In the genomic region with DNA sequence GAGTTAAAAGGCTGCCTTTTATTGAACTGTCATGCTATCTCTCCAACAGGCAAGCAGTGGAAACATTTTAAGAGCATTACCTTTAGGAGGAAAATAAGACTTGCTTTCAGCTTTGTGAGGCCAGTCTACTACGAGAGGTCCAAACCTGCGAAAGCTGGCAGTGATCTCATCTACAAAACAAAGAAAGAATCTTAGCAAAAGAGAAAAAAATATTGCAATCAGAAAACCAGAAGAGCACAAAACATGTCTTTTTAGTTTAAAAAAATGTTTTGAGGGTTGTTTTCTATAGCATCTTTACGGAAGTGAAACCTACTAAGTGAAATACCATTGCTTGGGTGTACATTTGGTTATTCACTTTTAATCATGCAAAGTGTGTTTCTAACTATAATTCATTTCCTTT, we compare ENCODE assay signal across 12 cellular contexts.
A peak's percentile ranks its signal among the peaks of the same experiment; 100 is the strongest.
DNase-seq lines count a peak whose midpoint lies in the region; ATAC-seq, FAIRE-seq and TF ChIP-seq lines count a peak whose summit lies in the region.
"Had no signal": no experiment of that assay in that cellular context is flagged by ENCODE, and none has a peak within 500 bp of the region (broad histone marks: within the 10 kb centered on the region; RNA-seq: fewer than 3 reads in every experiment).

No MANE protein-coding gene starts in this region.

- no peak overlapping the region for H2BK120ac ChIP-seq in mesenchymal stem cell (ENCODE audit: low read depth, low read length)

- no peak overlapping the region for H2AK5ac ChIP-seq in mesenchymal stem cell (ENCODE audit: low read length, severe bottlenecking)

- no peak overlapping the region for H3K9ac ChIP-seq in mesenchymal stem cell (ENCODE audit: low read length)

- H3K4me1 ChIP-seq in right lobe of liver (no peaks in the 10 kb centered on the region), mesenchymal stem cell (ENCODE audit: control insufficient read depth, insufficient read depth, low read depth, low read length) (no peaks in the 10 kb centered on the region)

- no peak for DNase-seq in GM12891 (ENCODE audit: insufficient read length, low spot score)
- DNase-seq in RPMI8226: peak; percentile 30
- no peak for DNase-seq in right lobe of liver
- no peak for DNase-seq in mesenchymal stem cell
- DNase-seq in NCI-H187 (lab: John Stamatoyannopoulos, UW): no peak
- no peak for DNase-seq in stimulated activated naive CD8-positive, alpha-beta T cell treated with anti-CD3 and anti-CD28 coated beads, Interleukin-15, Interleukin-2, amounts not matched to agents 100 U/mL and 50 U/mL, for 24 hours
- DNase-seq: activated CD8-positive, alpha-beta T cell treated with anti-CD3 and anti-CD28 coated beads for 36 hours; C1 segment of cervical spinal cord; gastrocnemius medialis had no signal

- peak; percentile 58 for ATAC-seq in GM21360 (IDR thresholded peaks at IDR 0.05; ENCODE audit: unreplicated experiment)
- ATAC-seq in HG03097 (IDR thresholded peaks at IDR 0.05; ENCODE audit: low FRiP score, unreplicated experiment): peak; percentile 67
- ATAC-seq in right lobe of liver: no peak
- ATAC-seq in stimulated activated naive CD8-positive, alpha-beta T cell treated with anti-CD3 and anti-CD28 coated beads, Interleukin-15, Interleukin-2, amounts not matched to agents 100 U/mL and 50 U/mL, for 24 hours: no peak
- ATAC-seq: activated CD8-positive, alpha-beta T cell treated with anti-CD3 and anti-CD28 coated beads for 36 hours; gastrocnemius medialis had no signal

- no peak overlapping the region for H2AFZ ChIP-seq in mesenchymal stem cell (ENCODE audit: low read depth, low read length)

- no peak overlapping the region for H2BK12ac ChIP-seq in mesenchymal stem cell (ENCODE audit: low read length in 2 of 2)

- H2BK15ac ChIP-seq in mesenchymal stem cell (ENCODE audit: low read depth, poor library complexity, severe bottlenecking): no peak overlapping the region

- H3K14ac ChIP-seq in mesenchymal stem cell (ENCODE audit: low read length in 2 of 2): no peak overlapping the region

- H3K4ac ChIP-seq in mesenchymal stem cell (ENCODE audit: low read depth in 1 of 2, low read length in 2 of 2): no peak overlapping the region

- TF ChIP-seq POLR2A in GM12891 (IDR thresholded peaks at IDR 0.05; ENCODE audit: low read depth, low read length) (no peak), right lobe of liver (IDR thresholded peaks at IDR 0.05) (no peak)

- 75% methylated on average over 3 of the region's 3 CpGs for WGBS in right lobe of liver (ENCODE audit: insufficient coverage, low coverage, low lambda C conversion rate, missing lambda C conversion rate)
- WGBS in mesenchymal stem cell: 86% methylated on average over 1 of the region's 3 CpGs

- H3K36me3 ChIP-seq in right lobe of liver (no peaks in the 10 kb centered on the region), mesenchymal stem cell (ENCODE audit: control insufficient read depth in 1 of 2, insufficient read depth in 2 of 2, low read depth in 1 of 2, low read length in 2 of 2) (no peaks in the 10 kb centered on the region)
- H3K36me3 ChIP-seq: gastrocnemius medialis had no signal

- H3K79me1 ChIP-seq in mesenchymal stem cell (replicated peaks; ENCODE audit: low read length, poor library complexity, severe bottlenecking): no peaks in the 10 kb centered on the region

- intact Hi-C loops in right lobe of liver (cut with DNase I): no loop called here

- H3K27me3 ChIP-seq in right lobe of liver: no peaks in the 10 kb centered on the region
- no peaks in the 10 kb centered on the region for H3K27me3 ChIP-seq in mesenchymal stem cell (ENCODE audit: control insufficient read depth in 1 of 2, insufficient read depth in 1 of 2, low read length in 2 of 2)
- H3K27me3 ChIP-seq: gastrocnemius medialis had no signal

- H3K4me3 ChIP-seq in right lobe of liver (no peak overlapping the region), mesenchymal stem cell (ENCODE audit: insufficient read depth in 1 of 2, low read depth in 1 of 2, low read length in 2 of 2) (no peak overlapping the region)
- H3K4me3 ChIP-seq: gastrocnemius medialis, smooth muscle cell had no signal

- no peak overlapping the region for H4K91ac ChIP-seq in mesenchymal stem cell (ENCODE audit: low read length)

- no peak overlapping the region for H3K18ac ChIP-seq in mesenchymal stem cell (ENCODE audit: low read depth in 1 of 2, low read length in 2 of 2)

- no peak for FAIRE-seq in GM12891 (lab: Jason Lieb, UNC)

- no peak for TF ChIP-seq CTCF in right lobe of liver (IDR thresholded peaks at IDR 0.05)

- no peak overlapping the region for H2BK5ac ChIP-seq in mesenchymal stem cell (ENCODE audit: low read depth, low read length, poor library complexity, severe bottlenecking)

- H3K9me3 ChIP-seq in right lobe of liver: no peaks in the 10 kb centered on the region
- H3K9me3 ChIP-seq in mesenchymal stem cell (ENCODE audit: control insufficient read depth, low read length): no peaks in the 10 kb centered on the region
- H3K9me3 ChIP-seq: gastrocnemius medialis had no signal

- H4K8ac ChIP-seq in mesenchymal stem cell (ENCODE audit: low read length): no peak overlapping the region

- no peak overlapping the region for H3K27ac ChIP-seq in right lobe of liver
- H3K27ac ChIP-seq in mesenchymal stem cell (ENCODE audit: low read length, poor library complexity, severe bottlenecking): no peak overlapping the region
- H3K27ac ChIP-seq: gastrocnemius medialis had no signal

- H3K23ac ChIP-seq in mesenchymal stem cell (ENCODE audit: low read length in 2 of 2): no peak overlapping the region

- no peak overlapping the region for H3K4me2 ChIP-seq in mesenchymal stem cell (ENCODE audit: low read length, poor library complexity, severe bottlenecking)
- H3K4me2 ChIP-seq: smooth muscle cell had no signal

TF ChIP-seq in GM12891, 5 proteins besides CTCF, POLR2A, EP300 and RAD21:
- TF ChIP-seq PAX5 (IDR thresholded peaks at IDR 0.05; ENCODE audit: insufficient read depth, low read length, severe bottlenecking) (no peak), SPI1 (IDR thresholded peaks at IDR 0.05; ENCODE audit: low read depth, low read length) (peak; percentile 92), POLR2AphosphoS5 (IDR thresholded peaks at IDR 0.05; ENCODE audit: low read depth, low read length) (no peak), TAF1 (IDR thresholded peaks at IDR 0.05; ENCODE audit: low read depth, low read length) (no peak)

Comparison
In these comparisons a context has a peak if more than half of its experiments do, and no peak if none do; other contexts are left out.
1. ATAC-seq: peak in GM21360 (single experiment) and HG03097 (single experiment); none in right lobe of liver (0 of 4) and stimulated activated naive CD8-positive, alpha-beta T cell treated with anti-CD3 and anti-CD28 coated beads, Interleukin-15, Interleukin-2, amounts not matched to agents 100 U/mL and 50 U/mL, for 24 hours (single experiment).